In the genomic region with DNA sequence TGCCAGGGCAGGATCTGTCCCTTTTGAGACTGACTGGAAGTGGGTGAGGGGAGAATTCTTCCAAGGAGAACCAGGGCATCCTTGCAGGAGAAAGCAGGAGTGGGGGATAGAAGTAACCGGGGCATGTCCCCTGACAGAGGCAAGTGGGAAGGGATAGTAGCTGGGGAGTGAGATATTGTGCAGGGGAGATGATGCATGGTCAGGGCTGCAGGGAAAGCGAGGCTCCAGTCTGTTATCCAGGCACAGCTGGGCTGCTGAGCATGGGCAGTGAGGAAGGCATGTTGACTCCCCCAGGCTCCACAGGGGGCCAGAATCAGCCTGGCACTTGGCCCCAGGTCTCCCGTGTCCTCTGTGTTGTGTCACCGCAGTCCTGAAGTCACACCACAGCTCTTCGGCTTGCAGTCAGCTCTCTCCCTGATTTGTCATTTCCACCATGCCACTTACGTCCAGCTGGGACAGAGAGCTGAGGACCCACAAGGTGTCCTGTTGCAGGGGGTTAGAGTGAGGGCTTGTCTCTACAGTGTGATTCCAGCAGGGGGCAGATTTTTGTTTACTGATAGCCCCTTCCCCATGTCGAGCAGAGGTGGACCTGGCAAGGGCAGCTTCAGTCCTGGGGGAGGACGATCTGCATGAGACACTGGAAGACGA, we compare ENCODE assay signal across 13 cellular contexts. TPM values are rescaled to one million over a fixed set of nuclear protein-coding genes. Genes with fewer than 3 reads are reported as not detected.
DNase-seq lines count a peak whose midpoint lies in the region; ATAC-seq and TF ChIP-seq lines count a peak whose summit lies in the region.
"Had no signal": no experiment of that assay in that cellular context is flagged by ENCODE, and none has a peak within 500 bp of the region (broad histone marks: within the 10 kb centered on the region; RNA-seq: fewer than 3 reads in every experiment).

No MANE protein-coding gene starts in this region.

- H3K4me3 Mint-ChIP-seq in MCF 10A (ENCODE audit: unreplicated experiment): no peak overlapping the region
- H3K4me3 Mint-ChIP-seq: activated CD8-positive, alpha-beta T cell treated with anti-CD3 and anti-CD28 coated beads, Interleukin-2, amount 10 ng/mL, durations not matched to agents 7 days and 5 days had no signal

- H3K36me3 ChIP-seq in breast epithelium: no peaks in the 10 kb centered on the region
- H3K36me3 ChIP-seq: gastrocnemius medialis had no signal

- TF ChIP-seq CTCF in MCF 10A (IDR thresholded peaks at IDR 0.05; ENCODE audit: unreplicated experiment): no peak
- TF ChIP-seq CTCF in breast epithelium (IDR thresholded peaks at IDR 0.05): no peak
- TF ChIP-seq CTCF in choroid plexus epithelial cell (conservative IDR thresholded peaks at IDR 0.05; ENCODE audit: low read depth, low read length): peak; percentile 44

- 69% methylated on average over 9 of the region's 9 CpGs for WGBS in right cardiac atrium

- ATAC-seq in right cardiac atrium: peak; percentile 10 to 30
- no peak for ATAC-seq in HG03460 (IDR thresholded peaks at IDR 0.05; ENCODE audit: unreplicated experiment)
- ATAC-seq: activated CD8-positive, alpha-beta T cell treated with anti-CD3 and anti-CD28 coated beads, Interleukin-2, amount 10 ng/mL, durations not matched to agents 7 days and 5 days; gastrocnemius medialis; left colon; Panc1 had no signal

- no peak for TF ChIP-seq POLR2A in breast epithelium (IDR thresholded peaks at IDR 0.05)

- peaks cover 31% of the 10 kb centered on the region for H3K36me3 Mint-ChIP-seq in MCF 10A (ENCODE audit: insufficient read depth, unreplicated experiment)

- POLR2A ChIA-PET in MCF 10A (lab: Yijun Ruan, JAX): no interaction called here

- CTCF ChIA-PET in MCF 10A (lab: Yijun Ruan, JAX): interaction anchor here (0.6 kb wide), 1 partner anchor 12 kb away, joined by 3 read pairs; no protein-coding TSS in a partner anchor

- intact Hi-C loops in MCF 10A (cut with micrococcal nuclease) (no loop called here), breast epithelium (cut with DNase I; ENCODE audit: low total_unique reads) (no loop called here), right cardiac atrium (cut with DNase I) (loop anchor here in 1 of 4 donors (10.0 kb wide), 1 partner anchor 63 kb away; the partner anchor contains the start of gene MFAP4)

- H3K4me1 ChIP-seq in breast epithelium (no peaks in the 10 kb centered on the region), right cardiac atrium (ENCODE audit: control insufficient read depth, insufficient read depth, low read length) (peaks cover 12% of the 10 kb centered on the region)

- H3K27me3 ChIP-seq in breast epithelium (no peaks in the 10 kb centered on the region), right cardiac atrium (ENCODE audit: control insufficient read depth, insufficient read depth) (no peaks in the 10 kb centered on the region)
- H3K27me3 ChIP-seq: gastrocnemius medialis had no signal

- H3K9me3 Mint-ChIP-seq in MCF 10A (ENCODE audit: unreplicated experiment): peaks cover 8% of the 10 kb centered on the region

- H3K9me3 ChIP-seq in breast epithelium: no peaks in the 10 kb centered on the region
- no peaks in the 10 kb centered on the region for H3K9me3 ChIP-seq in right cardiac atrium (ENCODE audit: control insufficient read depth, low read length)
- H3K9me3 ChIP-seq: gastrocnemius medialis had no signal

- peaks cover 2% of the 10 kb centered on the region for H3K4me1 Mint-ChIP-seq in MCF 10A (ENCODE audit: insufficient read depth, unreplicated experiment)

- peak overlapping the region; percentile 46 for H3K27ac Mint-ChIP-seq in MCF 10A (ENCODE audit: low read depth, unreplicated experiment)
- H3K27ac Mint-ChIP-seq: activated CD8-positive, alpha-beta T cell treated with anti-CD3 and anti-CD28 coated beads, Interleukin-2, amount 10 ng/mL, durations not matched to agents 7 days and 5 days had no signal

- H3K4me3 ChIP-seq in breast epithelium (no peak overlapping the region), choroid plexus epithelial cell (ENCODE audit: low read depth, low read length) (no peak overlapping the region), right cardiac atrium (ENCODE audit: low read length) (no peak overlapping the region)
- H3K4me3 ChIP-seq: gastrocnemius medialis had no signal

- no peak for DNase-seq in MCF 10A (ENCODE audit: unreplicated experiment)
- DNase-seq in breast epithelium (ENCODE audit: low spot score in 2 of 2): no peak
- no peak for DNase-seq in choroid plexus epithelial cell (ENCODE audit: low read depth)
- no peak for DNase-seq in right cardiac atrium
- DNase-seq in NCI-H510A (lab: John Stamatoyannopoulos, UW): no peak
- no peak for DNase-seq in RKO (ENCODE audit: low spot score)
- DNase-seq: activated CD8-positive, alpha-beta T cell treated with anti-CD3 and anti-CD28 coated beads, Interleukin-2, amount 10 ng/mL, durations not matched to agents 7 days and 5 days; left colon; T1000 had no signal

- H3K27me3 Mint-ChIP-seq in MCF 10A (ENCODE audit: insufficient read depth, unreplicated experiment): no peaks in the 10 kb centered on the region

- BruUV-seq in MCF 10A (replicated peaks; lab: Mats Ljungman, UMichigan): no TSS peak

- H3K27ac ChIP-seq in breast epithelium (no peak overlapping the region), right cardiac atrium (ENCODE audit: low read length) (peak overlapping the region; percentile 80), temporal lobe (ENCODE audit: low read depth, low read length) (peak overlapping the region; percentile 76)
- H3K27ac ChIP-seq: gastrocnemius medialis had no signal

RNA-seq across cellular contexts. Expression of gene B9D1, which starts 40.9 kb away (rescaled TPM):
- total RNA-seq in MCF 10A (2022) (30.4 and 33.0 TPM in 2 replicates), breast epithelium (10 to 100 TPM; 14.4 to 29.2 (median 28.4) TPM), right cardiac atrium (10 to 100 TPM in 3 of 4 donors, 1 to 10 TPM in 1; 9.8 to 14.6 (median 12.1) TPM), temporal lobe (7.9 TPM)
- 20.9 TPM for polyA plus RNA-seq in right cardiac atrium

RNA-seq across cellular contexts. Expression of gene MAPK7, which starts 56.7 kb away (rescaled TPM):
- total RNA-seq in MCF 10A (2022) (14.5 and 18.2 TPM in 2 replicates), breast epithelium (10 to 100 TPM; 21.4 to 39.0 (median 22.7) TPM), right cardiac atrium (10 to 100 TPM; 13.3 to 16.7 (median 16.3) TPM), temporal lobe (18.2 TPM)
- polyA plus RNA-seq in right cardiac atrium: 9.0 TPM

Comparison
In these comparisons a context has a peak if more than half of its experiments do, and no peak if none do; other contexts are left out.
1. H3K27ac ChIP-seq: peak in right cardiac atrium (single experiment) and temporal lobe (single experiment); none in breast epithelium (0 of 2).